Comparison of ENCODE assay signal across 11 cellular contexts in genomic region chr2:183348492-183348891, GRCh38.
DNase-seq lines count a peak whose midpoint lies in the region; ATAC-seq and TF ChIP-seq lines count a peak whose summit lies in the region.
"Had no signal": no experiment of that assay in that cellular context is flagged by ENCODE, and none has a peak within 500 bp of the region (broad histone marks: within the 10 kb centered on the region; RNA-seq: fewer than 3 reads in every experiment).

No MANE protein-coding gene starts in this region.

- H2AFZ ChIP-seq in GM23248, result no peak overlapping the region

- H3K9me3 ChIP-seq in GM23248 (ENCODE audit: low read depth), result no peaks in the 10 kb centered on the region

- H3F3A ChIP-seq in GM23248 (ENCODE audit: insufficient read depth), result no peaks in the 10 kb centered on the region

- H3K9me2 ChIP-seq in GM23248 (ENCODE audit: insufficient read depth), result no peaks in the 10 kb centered on the region

- WGBS in GM23248 (ENCODE audit: low coverage in 1 of 2, low lambda C conversion rate in 2 of 2, missing lambda C conversion rate in 2 of 2), 2 experiments, result 43 to 55% methylated on average over 2 of the region's 2 CpGs

- no peak overlapping the region for H3K27ac ChIP-seq in GM23248

- no peak overlapping the region for H3K4me2 ChIP-seq in GM23248 (ENCODE audit: unreplicated experiment)

- H3K4me3 ChIP-seq in LNCaP clone FGC (ENCODE audit: low read depth, low read length), result no peak overlapping the region
- H3K4me3 ChIP-seq in GM23248, result no peak overlapping the region

- H4K20me1 ChIP-seq in GM23248 (ENCODE audit: insufficient read depth), result no peaks in the 10 kb centered on the region

- no peaks in the 10 kb centered on the region for H3K27me3 ChIP-seq in GM23248 (replicated peaks; ENCODE audit: insufficient read depth)

- no peaks in the 10 kb centered on the region for H3K36me3 ChIP-seq in GM23248 (ENCODE audit: low read depth)

- ATAC-seq in GM19351 (IDR thresholded peaks at IDR 0.05; ENCODE audit: unreplicated experiment) (peak; percentile 76), HG02870 (IDR thresholded peaks at IDR 0.05; ENCODE audit: unreplicated experiment) (peak; percentile 56)
- no peak for ATAC-seq in activated T-cell treated with anti-CD3 and anti-CD28 coated beads, Interleukin-2, amount 50 U/mL, for 4 hours
- ATAC-seq: activated CD4-positive, CD25-positive, alpha-beta regulatory T cell treated with anti-CD3 and anti-CD28 coated beads, Interleukin-2, amount 50 U/mL, for 24 hours had no signal

- no peaks in the 10 kb centered on the region for H3K36me3 Mint-ChIP-seq in activated T-cell treated with anti-CD3 and anti-CD28 coated beads, Interleukin-2, amount 50 U/mL, for 4 hours (ENCODE audit: insufficient read depth)

- no peak overlapping the region for H3K4me3 Mint-ChIP-seq in activated T-cell treated with anti-CD3 and anti-CD28 coated beads, Interleukin-2, amount 50 U/mL, for 4 hours
- H3K4me3 Mint-ChIP-seq: activated naive CD4-positive, alpha-beta T cell treated with anti-CD3 and anti-CD28 coated beads, Interleukin-2, amount 50 U/mL, for 24 hours had no signal

- in situ Hi-C loops in GM23248 (cut with MboI), result no loop called here

- H3K9ac ChIP-seq in GM23248, result no peak overlapping the region

- DNase-seq in ELR (ENCODE audit: low read depth), result peak; percentile 12
- DNase-seq in LNCaP clone FGC (ENCODE audit: low read depth), result no peak
- no peak for DNase-seq in EL
- DNase-seq in GM23248, result no peak
- DNase-seq in activated T-cell treated with anti-CD3 and anti-CD28 coated beads, Interleukin-2, amount 50 U/mL, for 4 hours, result no peak
- no peak for DNase-seq in SW480 (ENCODE audit: low spot score)
- DNase-seq: NCI-H1694 had no signal

- no peaks in the 10 kb centered on the region for H3K4me1 ChIP-seq in GM23248 (ENCODE audit: insufficient read depth)

- H3K9me3 Mint-ChIP-seq in activated T-cell treated with anti-CD3 and anti-CD28 coated beads, Interleukin-2, amount 50 U/mL, for 4 hours, result no peaks in the 10 kb centered on the region
- H3K9me3 Mint-ChIP-seq: activated naive CD4-positive, alpha-beta T cell treated with anti-CD3 and anti-CD28 coated beads, Interleukin-2, amount 50 U/mL, for 24 hours had no signal

- H3K79me2 ChIP-seq in GM23248 (ENCODE audit: insufficient read depth), result no peaks in the 10 kb centered on the region

- no peaks in the 10 kb centered on the region for H3K4me1 Mint-ChIP-seq in activated T-cell treated with anti-CD3 and anti-CD28 coated beads, Interleukin-2, amount 50 U/mL, for 4 hours (ENCODE audit: low read depth)
- H3K4me1 Mint-ChIP-seq: activated naive CD4-positive, alpha-beta T cell treated with anti-CD3 and anti-CD28 coated beads, Interleukin-2, amount 50 U/mL, for 24 hours had no signal

- peak; percentile 21; the same call in 1 of the 2 replicates for TF ChIP-seq CTCF in LNCaP clone FGC (IDR thresholded peaks at IDR 0.05; ENCODE audit: control insufficient read depth, extremely low read depth, insufficient read depth)

- no peaks in the 10 kb centered on the region for H3K27me3 Mint-ChIP-seq in activated T-cell treated with anti-CD3 and anti-CD28 coated beads, Interleukin-2, amount 50 U/mL, for 4 hours (ENCODE audit: low read depth)
- H3K27me3 Mint-ChIP-seq: activated naive CD4-positive, alpha-beta T cell treated with anti-CD3 and anti-CD28 coated beads, Interleukin-2, amount 50 U/mL, for 24 hours had no signal

Comparison
In these comparisons a context has a peak if more than half of its experiments do, and no peak if none do; other contexts are left out.
1. ATAC-seq: peak in GM19351 (single experiment) and HG02870 (single experiment); none in activated T-cell treated with anti-CD3 and anti-CD28 coated beads, Interleukin-2, amount 50 U/mL, for 4 hours (0 of 2).